8 cellular contexts compared by ENCODE assay signal in the genomic region with DNA sequence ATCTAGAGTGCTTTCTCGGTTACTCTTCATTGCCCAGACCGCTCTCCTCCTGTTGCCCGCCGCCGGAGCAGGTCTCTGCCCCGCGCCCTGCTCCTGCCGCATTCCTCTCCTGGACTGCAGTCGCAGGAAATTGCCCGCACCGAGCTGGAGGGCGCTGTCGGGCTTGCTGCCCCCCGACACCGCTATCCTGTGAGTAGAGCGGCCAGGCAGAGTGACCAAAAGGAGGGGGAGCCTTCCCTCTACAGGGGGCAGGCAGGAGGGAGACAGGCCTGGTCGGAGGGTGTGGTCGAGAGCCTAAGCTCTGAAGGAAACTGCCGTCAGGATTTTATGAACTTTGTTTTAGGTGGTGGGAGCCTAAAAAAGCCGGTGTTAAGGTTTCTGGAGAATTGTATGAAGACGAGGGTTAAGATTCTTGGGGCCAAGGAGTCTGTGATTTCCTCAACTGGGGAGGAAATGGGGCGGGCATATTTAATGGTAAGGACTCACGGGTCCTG. TPM values are rescaled to one million over a fixed set of nuclear protein-coding genes. Genes with fewer than 3 reads are reported as not detected.
DNase-seq lines count a peak whose midpoint lies in the region; ATAC-seq, FAIRE-seq and TF ChIP-seq lines count a peak whose summit lies in the region.

No MANE protein-coding gene starts in this region.

- H3K9me3 ChIP-seq in AG04450 (ENCODE audit: control insufficient read depth, insufficient read depth, low read length): peaks cover 4% of the 10 kb centered on the region; the same call in 1 of the 2 replicates
- no peaks in the 10 kb centered on the region for H3K9me3 ChIP-seq in muscle layer of duodenum (ENCODE audit: control insufficient read depth in 1 of 2, low read length in 2 of 2)

- peak overlapping the region; percentile 99 for H3K4me3 ChIP-seq in AG04450 (ENCODE audit: low read depth, low read length)
- H3K4me3 ChIP-seq in epithelial cell of esophagus (ENCODE audit: low read length): peak overlapping the region; percentile 97
- H3K4me3 ChIP-seq in muscle layer of duodenum (ENCODE audit: low read depth in 1 of 2, low read length in 2 of 2): peak overlapping the region; percentile 85 to 92

- peak; percentile 15 for DNase-seq in AG04450 (ENCODE audit: low read depth, low spot score)
- peak; percentile 55 for DNase-seq in RPMI7951 (ENCODE audit: low read depth)
- DNase-seq in epithelial cell of esophagus (ENCODE audit: low read depth): peak; percentile 57
- no peak for DNase-seq in GM19239 (ENCODE audit: insufficient read length, low spot score)
- no peak for DNase-seq in effector CD4-positive, alpha-beta T cell

- FAIRE-seq in GM19239 (lab: Jason Lieb, UNC): no peak

- H3K4me1 ChIP-seq in muscle layer of duodenum (ENCODE audit: control insufficient read depth in 1 of 2, insufficient read depth in 2 of 2, low read length in 2 of 2): peaks cover 6 to 31% of the 10 kb centered on the region in 2 donors

- ATAC-seq in GM18498 (IDR thresholded peaks at IDR 0.05; ENCODE audit: unreplicated experiment): peak; percentile 27
- peak; percentile 15 for ATAC-seq in HG02938 (IDR thresholded peaks at IDR 0.05; ENCODE audit: unreplicated experiment)

- peaks cover 0 to 4% of the 10 kb centered on the region in 2 donors for H3K36me3 ChIP-seq in muscle layer of duodenum (ENCODE audit: control insufficient read depth in 1 of 2, insufficient read depth in 2 of 2, low read length in 2 of 2)

- TF ChIP-seq CTCF in AG04450 (IDR thresholded peaks at IDR 0.05; ENCODE audit: low read depth, low read length) (peak; percentile 54), epithelial cell of esophagus (IDR thresholded peaks at IDR 0.05; ENCODE audit: insufficient read depth, low read depth, low read length, missing control alignments) (peak; percentile 48)

- CTCF ChIA-PET in AG04450 (lab: Charles Lee): interaction anchor here (0.6 to 3.2 kb wide), 76 partner anchors 8 to 1523 kb away, joined by 3 to 129 read pairs (median 5); a partner anchor contains a TSS

- H3K27ac ChIP-seq in AG04450 (ENCODE audit: low read depth, low read length): peak overlapping the region; percentile 86
- H3K27ac ChIP-seq in muscle layer of duodenum (ENCODE audit: low read length): peak overlapping the region; percentile 94

- no peaks in the 10 kb centered on the region for H3K27me3 ChIP-seq in AG04450 (ENCODE audit: control insufficient read depth, insufficient read depth, low read length)
- H3K27me3 ChIP-seq in muscle layer of duodenum (ENCODE audit: low read depth, low read length): no peaks in the 10 kb centered on the region

- POLR2A ChIA-PET in AG04450 (lab: Yijun Ruan, JAX): interaction anchor here (0.6 to 1.7 kb wide), 6 partner anchors 75 to 358 kb away, joined by 3 to 5 read pairs (median 4); a partner anchor contains a TSS

RNA-seq across cellular contexts. Expression of a gene that starts 0.5 kb away (rescaled TPM):
- polyA plus RNA-seq in AG04450 (2011; rRNA removed): 7.9 and 9.7 TPM in 2 replicates
- 27.7 and 30.6 TPM in 2 replicates for polyA minus RNA-seq in AG04450 (2011; rRNA and poly(A)+ RNA removed)
- total RNA-seq in RPMI7951 (2014; rRNA removed; shearing (Covaris generic)): 8.8 and 10.2 TPM in 2 replicates

Comparison
In these comparisons a context has a peak if more than half of its experiments do, and no peak if none do; other contexts are left out.
1. DNase-seq: peak in AG04450 (single experiment), RPMI7951 (single experiment) and epithelial cell of esophagus (single experiment); none in GM19239 (single experiment) and effector CD4-positive, alpha-beta T cell (single experiment).
2. Peak in every context shown above with its lines, with median percentiles within 50 percentile points of each other: H3K4me3 ChIP-seq.